Comparison of ENCODE assay signal across 1 cellular context in genomic region chr6:33771342-33772113, GRCh38.
TF ChIP-seq lines count a peak whose summit lies in the region.

No MANE protein-coding gene starts in this region.

TF ChIP-seq in HEK293, 187 proteins besides CTCF, POLR2A, EP300 and RAD21 (continued from another document):
- TF ChIP-seq, protein P1, sequence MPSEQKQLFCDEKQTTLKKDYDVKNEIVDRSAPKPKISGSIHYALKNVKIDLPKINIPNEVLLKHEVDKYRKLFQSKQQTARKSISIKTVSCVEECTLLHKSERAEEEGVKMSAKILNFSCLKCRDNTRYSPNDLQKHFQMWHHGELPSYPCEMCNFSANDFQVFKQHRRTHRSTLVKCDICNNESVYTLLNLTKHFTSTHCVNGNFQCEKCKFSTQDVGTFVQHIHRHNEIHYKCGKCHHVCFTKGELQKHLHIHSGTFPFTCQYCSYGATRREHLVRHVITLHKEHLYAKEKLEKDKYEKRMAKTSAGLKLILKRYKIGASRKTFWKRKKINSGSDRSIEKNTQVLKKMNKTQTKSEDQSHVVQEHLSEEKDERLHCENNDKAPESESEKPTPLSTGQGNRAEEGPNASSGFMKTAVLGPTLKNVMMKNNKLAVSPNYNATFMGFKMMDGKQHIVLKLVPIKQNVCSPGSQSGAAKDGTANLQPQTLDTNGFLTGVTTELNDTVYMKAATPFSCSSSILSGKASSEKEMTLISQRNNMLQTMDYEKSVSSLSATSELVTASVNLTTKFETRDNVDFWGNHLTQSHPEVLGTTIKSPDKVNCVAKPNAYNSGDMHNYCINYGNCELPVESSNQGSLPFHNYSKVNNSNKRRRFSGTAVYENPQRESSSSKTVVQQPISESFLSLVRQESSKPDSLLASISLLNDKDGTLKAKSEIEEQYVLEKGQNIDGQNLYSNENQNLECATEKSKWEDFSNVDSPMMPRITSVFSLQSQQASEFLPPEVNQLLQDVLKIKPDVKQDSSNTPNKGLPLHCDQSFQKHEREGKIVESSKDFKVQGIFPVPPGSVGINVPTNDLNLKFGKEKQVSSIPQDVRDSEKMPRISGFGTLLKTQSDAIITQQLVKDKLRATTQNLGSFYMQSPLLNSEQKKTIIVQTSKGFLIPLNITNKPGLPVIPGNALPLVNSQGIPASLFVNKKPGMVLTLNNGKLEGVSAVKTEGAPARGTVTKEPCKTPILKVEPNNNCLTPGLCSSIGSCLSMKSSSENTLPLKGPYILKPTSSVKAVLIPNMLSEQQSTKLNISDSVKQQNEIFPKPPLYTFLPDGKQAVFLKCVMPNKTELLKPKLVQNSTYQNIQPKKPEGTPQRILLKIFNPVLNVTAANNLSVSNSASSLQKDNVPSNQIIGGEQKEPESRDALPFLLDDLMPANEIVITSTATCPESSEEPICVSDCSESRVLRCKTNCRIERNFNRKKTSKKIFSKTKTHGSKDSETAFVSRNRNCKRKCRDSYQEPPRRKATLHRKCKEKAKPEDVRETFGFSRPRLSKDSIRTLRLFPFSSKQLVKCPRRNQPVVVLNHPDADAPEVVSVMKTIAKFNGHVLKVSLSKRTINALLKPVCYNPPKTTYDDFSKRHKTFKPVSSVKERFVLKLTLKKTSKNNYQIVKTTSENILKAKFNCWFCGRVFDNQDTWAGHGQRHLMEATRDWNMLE (tag by site-specific recombination; conservative IDR thresholded peaks at IDR 0.05; ENCODE audit: low read depth): no peak
- TF ChIP-seq ZNF561 (tag by site-specific recombination; IDR thresholded peaks at IDR 0.05; ENCODE audit: borderline replicate concordance) (peak; percentile 44; the same call in 1 of the 2 replicates), GLIS2 (tag by site-specific recombination; IDR thresholded peaks at IDR 0.05) (peak; percentile 90), ZSCAN16 (tag by site-specific recombination; IDR thresholded peaks at IDR 0.05) (0 out of 2 replicates have a peak, but pooled peaks have one; percentile 16), ZNF560 (tag by site-specific recombination; IDR thresholded peaks at IDR 0.05; ENCODE audit: borderline replicate concordance) (no peak), ZNF555 (tag by site-specific recombination; conservative IDR thresholded peaks at IDR 0.05) (no peak), ZNF600 (tag by site-specific recombination; IDR thresholded peaks at IDR 0.05) (peak; percentile 72), SETDB1 (IDR thresholded peaks at IDR 0.05; ENCODE audit: insufficient read length, low read length) (no peak), ZNF785 (tag by site-specific recombination; IDR thresholded peaks at IDR 0.05) (no peak), ZNF239 (tag by site-specific recombination; IDR thresholded peaks at IDR 0.05) (no peak), ZSCAN30 (tag by site-specific recombination; IDR thresholded peaks at IDR 0.05) (peak; percentile 92), ZNF266 (tag by site-specific recombination; IDR thresholded peaks at IDR 0.05; ENCODE audit: low read depth) (no peak), ZSCAN18 (tag by site-specific recombination; IDR thresholded peaks at IDR 0.05) (no peak), ZXDB (tag by site-specific recombination; IDR thresholded peaks at IDR 0.05) (no peak), ZNF138 (tag by site-specific recombination; IDR thresholded peaks at IDR 0.05; ENCODE audit: borderline replicate concordance) (no peak), BCL6B (tag by site-specific recombination; IDR thresholded peaks at IDR 0.05) (no peak), ZSCAN23 (tag by site-specific recombination; IDR thresholded peaks at IDR 0.05) (no peak), SCRT1 (tag by site-specific recombination; IDR thresholded peaks at IDR 0.05; ENCODE audit: borderline replicate concordance) (no peak), ZNF174 (tag by site-specific recombination; IDR thresholded peaks at IDR 0.05) (no peak), ZBTB20 (tag by site-specific recombination; IDR thresholded peaks at IDR 0.05) (peak; percentile 87), ZNF114 (tag by site-specific recombination; IDR thresholded peaks at IDR 0.05) (no peak), ZNF670 (tag by site-specific recombination; IDR thresholded peaks at IDR 0.05; ENCODE audit: low read depth) (no peak), ZNF624 (tag by site-specific recombination; IDR thresholded peaks at IDR 0.05) (no peak), BCL11B (tag by site-specific recombination; IDR thresholded peaks at IDR 0.05; ENCODE audit: low read depth) (no peak), ZNF843 (tag by site-specific recombination; IDR thresholded peaks at IDR 0.05) (no peak), ZNF121 (tag by site-specific recombination; IDR thresholded peaks at IDR 0.05) (no peak), ZNF416 (tag by site-specific recombination; IDR thresholded peaks at IDR 0.05) (no peak), TSHZ1 (tag by site-specific recombination; IDR thresholded peaks at IDR 0.05; ENCODE audit: borderline replicate concordance) (no peak)
- TF ChIP-seq, protein P2, sequence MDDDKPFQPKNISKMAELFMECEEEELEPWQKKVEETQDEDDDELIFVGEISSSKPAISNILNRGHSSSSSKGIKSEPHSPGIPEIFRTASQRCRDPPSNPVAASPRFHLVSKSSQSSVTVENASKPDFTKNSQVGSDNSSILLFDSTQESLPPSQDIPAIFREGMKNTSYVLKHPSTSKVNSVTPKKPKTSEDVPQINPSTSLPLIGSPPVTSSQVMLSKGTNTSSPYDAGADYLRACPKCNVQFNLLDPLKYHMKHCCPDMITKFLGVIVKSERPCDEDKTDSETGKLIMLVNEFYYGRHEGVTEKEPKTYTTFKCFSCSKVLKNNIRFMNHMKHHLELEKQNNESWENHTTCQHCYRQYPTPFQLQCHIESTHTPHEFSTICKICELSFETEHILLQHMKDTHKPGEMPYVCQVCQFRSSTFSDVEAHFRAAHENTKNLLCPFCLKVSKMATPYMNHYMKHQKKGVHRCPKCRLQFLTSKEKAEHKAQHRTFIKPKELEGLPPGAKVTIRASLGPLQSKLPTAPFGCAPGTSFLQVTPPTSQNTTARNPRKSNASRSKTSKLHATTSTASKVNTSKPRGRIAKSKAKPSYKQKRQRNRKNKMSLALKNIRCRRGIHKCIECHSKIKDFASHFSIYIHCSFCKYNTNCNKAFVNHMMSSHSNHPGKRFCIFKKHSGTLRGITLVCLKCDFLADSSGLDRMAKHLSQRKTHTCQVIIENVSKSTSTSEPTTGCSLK (tag by site-specific recombination; IDR thresholded peaks at IDR 0.05): no peak
- TF ChIP-seq, protein P3, sequence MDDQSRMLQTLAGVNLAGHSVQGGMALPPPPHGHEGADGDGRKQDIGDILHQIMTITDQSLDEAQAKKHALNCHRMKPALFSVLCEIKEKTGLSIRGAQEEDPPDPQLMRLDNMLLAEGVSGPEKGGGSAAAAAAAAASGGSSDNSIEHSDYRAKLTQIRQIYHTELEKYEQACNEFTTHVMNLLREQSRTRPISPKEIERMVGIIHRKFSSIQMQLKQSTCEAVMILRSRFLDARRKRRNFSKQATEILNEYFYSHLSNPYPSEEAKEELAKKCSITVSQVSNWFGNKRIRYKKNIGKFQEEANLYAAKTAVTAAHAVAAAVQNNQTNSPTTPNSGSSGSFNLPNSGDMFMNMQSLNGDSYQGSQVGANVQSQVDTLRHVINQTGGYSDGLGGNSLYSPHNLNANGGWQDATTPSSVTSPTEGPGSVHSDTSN (CRISPR knock-in tag; IDR thresholded peaks at IDR 0.05): peak; percentile 84; the same call in 1 of the 2 replicates
- TF ChIP-seq, protein P4, sequence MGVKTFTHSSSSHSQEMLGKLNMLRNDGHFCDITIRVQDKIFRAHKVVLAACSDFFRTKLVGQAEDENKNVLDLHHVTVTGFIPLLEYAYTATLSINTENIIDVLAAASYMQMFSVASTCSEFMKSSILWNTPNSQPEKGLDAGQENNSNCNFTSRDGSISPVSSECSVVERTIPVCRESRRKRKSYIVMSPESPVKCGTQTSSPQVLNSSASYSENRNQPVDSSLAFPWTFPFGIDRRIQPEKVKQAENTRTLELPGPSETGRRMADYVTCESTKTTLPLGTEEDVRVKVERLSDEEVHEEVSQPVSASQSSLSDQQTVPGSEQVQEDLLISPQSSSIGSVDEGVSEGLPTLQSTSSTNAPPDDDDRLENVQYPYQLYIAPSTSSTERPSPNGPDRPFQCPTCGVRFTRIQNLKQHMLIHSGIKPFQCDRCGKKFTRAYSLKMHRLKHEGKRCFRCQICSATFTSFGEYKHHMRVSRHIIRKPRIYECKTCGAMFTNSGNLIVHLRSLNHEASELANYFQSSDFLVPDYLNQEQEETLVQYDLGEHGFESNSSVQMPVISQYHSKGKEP (tag by site-specific recombination; IDR thresholded peaks at IDR 0.05): 0 out of 2 replicates have a peak, but pooled peaks have one; percentile 54
- TF ChIP-seq, protein P5, sequence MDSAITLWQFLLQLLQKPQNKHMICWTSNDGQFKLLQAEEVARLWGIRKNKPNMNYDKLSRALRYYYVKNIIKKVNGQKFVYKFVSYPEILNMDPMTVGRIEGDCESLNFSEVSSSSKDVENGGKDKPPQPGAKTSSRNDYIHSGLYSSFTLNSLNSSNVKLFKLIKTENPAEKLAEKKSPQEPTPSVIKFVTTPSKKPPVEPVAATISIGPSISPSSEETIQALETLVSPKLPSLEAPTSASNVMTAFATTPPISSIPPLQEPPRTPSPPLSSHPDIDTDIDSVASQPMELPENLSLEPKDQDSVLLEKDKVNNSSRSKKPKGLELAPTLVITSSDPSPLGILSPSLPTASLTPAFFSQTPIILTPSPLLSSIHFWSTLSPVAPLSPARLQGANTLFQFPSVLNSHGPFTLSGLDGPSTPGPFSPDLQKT (IDR thresholded peaks at IDR 0.05; ENCODE audit: borderline replicate concordance, low read depth, low read length): no peak
- TF ChIP-seq, protein P6, sequence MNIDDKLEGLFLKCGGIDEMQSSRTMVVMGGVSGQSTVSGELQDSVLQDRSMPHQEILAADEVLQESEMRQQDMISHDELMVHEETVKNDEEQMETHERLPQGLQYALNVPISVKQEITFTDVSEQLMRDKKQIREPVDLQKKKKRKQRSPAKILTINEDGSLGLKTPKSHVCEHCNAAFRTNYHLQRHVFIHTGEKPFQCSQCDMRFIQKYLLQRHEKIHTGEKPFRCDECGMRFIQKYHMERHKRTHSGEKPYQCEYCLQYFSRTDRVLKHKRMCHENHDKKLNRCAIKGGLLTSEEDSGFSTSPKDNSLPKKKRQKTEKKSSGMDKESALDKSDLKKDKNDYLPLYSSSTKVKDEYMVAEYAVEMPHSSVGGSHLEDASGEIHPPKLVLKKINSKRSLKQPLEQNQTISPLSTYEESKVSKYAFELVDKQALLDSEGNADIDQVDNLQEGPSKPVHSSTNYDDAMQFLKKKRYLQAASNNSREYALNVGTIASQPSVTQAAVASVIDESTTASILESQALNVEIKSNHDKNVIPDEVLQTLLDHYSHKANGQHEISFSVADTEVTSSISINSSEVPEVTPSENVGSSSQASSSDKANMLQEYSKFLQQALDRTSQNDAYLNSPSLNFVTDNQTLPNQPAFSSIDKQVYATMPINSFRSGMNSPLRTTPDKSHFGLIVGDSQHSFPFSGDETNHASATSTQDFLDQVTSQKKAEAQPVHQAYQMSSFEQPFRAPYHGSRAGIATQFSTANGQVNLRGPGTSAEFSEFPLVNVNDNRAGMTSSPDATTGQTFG (tag by site-specific recombination; IDR thresholded peaks at IDR 0.05; ENCODE audit: borderline replicate concordance): no peak
